Comparison of ENCODE assay signal across 27 cellular contexts in genomic region chr3:142543307-142543706, GRCh38.
"Had no signal": no experiment of that assay in that cellular context is flagged by ENCODE, and none has a peak within 500 bp of the region (broad histone marks: within the 10 kb centered on the region; RNA-seq: fewer than 3 reads in every experiment).

No MANE protein-coding gene starts in this region.

- H3K27ac Mint-ChIP-seq: activated B cell treated with CpG ODN at 0.5 μM for 24 hours; activated CD4-positive, alpha-beta memory T cell treated with anti-CD3 and anti-CD28 coated beads, Interleukin-2, amount 10 ng/mL, durations not matched to agents 7 days and 5 days; activated naive CD4-positive, alpha-beta T cell treated with anti-CD3 and anti-CD28 coated beads, Interleukin-2, amount 10 ng/mL, durations not matched to agents 7 days and 5 days; activated naive CD8-positive, alpha-beta T cell; activated naive CD8-positive, alpha-beta T cell treated with anti-CD3 and anti-CD28 coated beads, Interleukin-2, amount 50 U/mL, for 24 hours; activated T-cell treated with anti-CD3 and anti-CD28 coated beads, Interleukin-2, amount 50 U/mL, for 24 hours; activated T-helper 2 cell treated with anti-CD3 and anti-CD28 coated beads, Interferon-gamma antibody, Interleukin-2, Interleukin-4, amounts not matched to agents 10 μg/mL and 5 μg/mL and 100 μg/mL, durations not matched to agents 14 hours and 24 hours and 36 hours had no signal

- H3K9me3 ChIP-seq: adrenal gland, body of pancreas had no signal

- H3K4me1 ChIP-seq: adrenal gland, body of pancreas had no signal

- ATAC-seq: activated CD4-positive, CD25-positive, alpha-beta regulatory T cell treated with anti-CD3 and anti-CD28 coated beads, Interleukin-2, amount 50 U/mL, for 24 hours; activated naive CD8-positive, alpha-beta T cell treated with anti-CD3 and anti-CD28 coated beads, Interleukin-2, amount 50 U/mL, for 24 hours; body of pancreas; esophagus mucosa had no signal

- H3K36me3 ChIP-seq: adrenal gland, WERI-Rb-1 had no signal

- H3K4me3 Mint-ChIP-seq: activated B cell treated with CpG ODN at 0.5 μM for 24 hours; activated CD4-positive, alpha-beta memory T cell treated with anti-CD3 and anti-CD28 coated beads, Interleukin-2, amount 10 ng/mL, durations not matched to agents 7 days and 5 days; activated naive CD4-positive, alpha-beta T cell treated with anti-CD3 and anti-CD28 coated beads, Interleukin-2, amount 10 ng/mL, durations not matched to agents 7 days and 5 days; activated naive CD8-positive, alpha-beta T cell; activated naive CD8-positive, alpha-beta T cell treated with anti-CD3 and anti-CD28 coated beads, Interleukin-2, amount 50 U/mL, for 24 hours; activated T-cell treated with anti-CD3 and anti-CD28 coated beads, Interleukin-2, amount 50 U/mL, for 24 hours had no signal

- H3K4me3 ChIP-seq: adrenal gland, body of pancreas had no signal

- H3K27me3 ChIP-seq: adrenal gland, body of pancreas had no signal

- DNase-seq: activated B cell treated with CpG ODN at 0.5 μM for 24 hours; activated CD4-positive, alpha-beta memory T cell treated with anti-CD3 and anti-CD28 coated beads, Interleukin-2, amount 10 ng/mL, durations not matched to agents 7 days and 5 days; activated CD4-positive, alpha-beta T cell treated with anti-CD3 and anti-CD28 coated beads for 48 hours; activated CD8-positive, alpha-beta memory T cell treated with anti-CD3 and anti-CD28 coated beads, Interleukin-2, amount 50 U/mL, for 48 hours; activated effector memory CD4-positive, alpha-beta T cell treated with anti-CD3 and anti-CD28 coated beads, Interleukin-2, amount 50 U/mL, for 16 hours; activated naive CD4-positive, alpha-beta T cell treated with anti-CD3 and anti-CD28 coated beads, Interleukin-2, amount 10 ng/mL, durations not matched to agents 7 days and 5 days; activated naive CD8-positive, alpha-beta T cell treated with anti-CD3 and anti-CD28 coated beads, Interleukin-2, amount 50 U/mL, for 24 hours; activated T-cell treated with anti-CD3 and anti-CD28 coated beads for 4 hours; activated T-cell treated with anti-CD3 and anti-CD28 coated beads, Interleukin-2, amount 50 U/mL, for 24 hours; adrenal gland; amygdala; aorta; body of pancreas; caudate nucleus; effector CD8-positive, alpha-beta T cell; foreskin fibroblast; head of caudate nucleus; hippocampal formation; T-helper 1 cell; T1000; WERI-Rb-1 had no signal

- H3K9me3 Mint-ChIP-seq: activated B cell treated with CpG ODN at 0.5 μM for 24 hours; activated CD4-positive, alpha-beta memory T cell treated with anti-CD3 and anti-CD28 coated beads, Interleukin-2, amount 10 ng/mL, durations not matched to agents 7 days and 5 days; activated naive CD4-positive, alpha-beta T cell treated with anti-CD3 and anti-CD28 coated beads, Interleukin-2, amount 10 ng/mL, durations not matched to agents 7 days and 5 days; activated naive CD8-positive, alpha-beta T cell treated with anti-CD3 and anti-CD28 coated beads, Interleukin-2, amount 50 U/mL, for 24 hours; activated T-cell treated with anti-CD3 and anti-CD28 coated beads, Interleukin-2, amount 50 U/mL, for 24 hours; activated T-helper 2 cell treated with anti-CD3 and anti-CD28 coated beads, Interferon-gamma antibody, Interleukin-2, Interleukin-4, amounts not matched to agents 10 μg/mL and 5 μg/mL and 100 μg/mL, durations not matched to agents 14 hours and 24 hours and 36 hours had no signal

- FAIRE-seq: endothelial cell of umbilical vein had no signal

- H3K4me1 Mint-ChIP-seq: activated B cell treated with CpG ODN at 0.5 μM for 24 hours; activated naive CD4-positive, alpha-beta T cell treated with anti-CD3 and anti-CD28 coated beads, Interleukin-2, amount 10 ng/mL, durations not matched to agents 7 days and 5 days; activated naive CD8-positive, alpha-beta T cell treated with anti-CD3 and anti-CD28 coated beads, Interleukin-2, amount 50 U/mL, for 24 hours had no signal

- H3K27me3 Mint-ChIP-seq: activated B cell treated with CpG ODN at 0.5 μM for 24 hours; activated CD4-positive, alpha-beta memory T cell treated with anti-CD3 and anti-CD28 coated beads, Interleukin-2, amount 10 ng/mL, durations not matched to agents 7 days and 5 days; activated naive CD4-positive, alpha-beta T cell treated with anti-CD3 and anti-CD28 coated beads, Interleukin-2, amount 10 ng/mL, durations not matched to agents 7 days and 5 days; activated naive CD8-positive, alpha-beta T cell; activated naive CD8-positive, alpha-beta T cell treated with anti-CD3 and anti-CD28 coated beads, Interleukin-2, amount 50 U/mL, for 24 hours; activated T-cell treated with anti-CD3 and anti-CD28 coated beads, Interleukin-2, amount 50 U/mL, for 24 hours had no signal

- H3K27ac ChIP-seq: adrenal gland, body of pancreas, epithelial cell of prostate, WERI-Rb-1 had no signal
